Comparison of ENCODE assay signal across 2 cellular contexts in genomic region chr11:19912206-19913118, GRCh38.
TF ChIP-seq lines count a peak whose summit lies in the region.

No MANE protein-coding gene starts in this region.

TF ChIP-seq in GM23338, 12 proteins besides CTCF, POLR2A, EP300 and RAD21:
- TF ChIP-seq REST (IDR thresholded peaks at IDR 0.05; ENCODE audit: unreplicated experiment): no peak
- no peak for TF ChIP-seq EZH2 (IDR thresholded peaks at IDR 0.05; ENCODE audit: low read depth, unreplicated experiment)
- no peak for TF ChIP-seq ZNF462 (CRISPR knock-in tag; IDR thresholded peaks at IDR 0.05)
- no peak for TF ChIP-seq NANOG (IDR thresholded peaks at IDR 0.05; ENCODE audit: borderline replicate concordance)
- TF ChIP-seq EZH2phosphoT487 (IDR thresholded peaks at IDR 0.05; ENCODE audit: unreplicated experiment): no peak
- TF ChIP-seq POLR2AphosphoS5 (IDR thresholded peaks at IDR 0.05; ENCODE audit: low read depth): no peak
- no peak for TF ChIP-seq ZNF114 (CRISPR knock-in tag; IDR thresholded peaks at IDR 0.05)
- TF ChIP-seq JUNB (IDR thresholded peaks at IDR 0.05; ENCODE audit: unreplicated experiment): no peak
- TF ChIP-seq STAT1 (IDR thresholded peaks at IDR 0.05; ENCODE audit: unreplicated experiment): no peak
- no peak for TF ChIP-seq ETS1 (IDR thresholded peaks at IDR 0.05)
- TF ChIP-seq CREB1 (CRISPR knock-in tag; IDR thresholded peaks at IDR 0.05; ENCODE audit: low read depth): no peak
- TF ChIP-seq ZNF331 (CRISPR knock-in tag; IDR thresholded peaks at IDR 0.05; ENCODE audit: low read depth): no peak

TF ChIP-seq in SK-N-SH, 30 proteins besides CTCF, POLR2A, EP300 and RAD21 (continued from another document):
- TF ChIP-seq NFIC (IDR thresholded peaks at IDR 0.05; ENCODE audit: borderline replicate concordance) (no peak), YY1 (IDR thresholded peaks at IDR 0.05; ENCODE audit: low read depth) (no peak), TAF1 (IDR thresholded peaks at IDR 0.05; ENCODE audit: borderline replicate concordance, low read depth, low read length) (no peak), RXRA (IDR thresholded peaks at IDR 0.05; ENCODE audit: borderline replicate concordance, low read depth) (no peak)
